14 cellular contexts compared by ENCODE assay signal in genomic region chr2:134692461-134692860, GRCh38. TPM values are rescaled to one million over a fixed set of nuclear protein-coding genes. Genes with fewer than 3 reads are reported as not detected.
DNase-seq lines count a peak whose midpoint lies in the region; ATAC-seq and TF ChIP-seq lines count a peak whose summit lies in the region.
"Had no signal": no experiment of that assay in that cellular context is flagged by ENCODE, and none has a peak within 500 bp of the region (broad histone marks: within the 10 kb centered on the region; RNA-seq: fewer than 3 reads in every experiment).

No MANE protein-coding gene starts in this region.

- POLR2A ChIA-PET in activated CD8-positive, alpha-beta T cell treated with anti-CD3 and anti-CD28 coated beads, Interleukin-2, amount 10 ng/mL, durations not matched to agents 7 days and 5 days (lab: Charles Lee): no interaction called here

- no peaks in the 10 kb centered on the region for H3K9me3 Mint-ChIP-seq in activated CD8-positive, alpha-beta T cell treated with anti-CD3 and anti-CD28 coated beads, Interleukin-2, amount 10 ng/mL, durations not matched to agents 7 days and 5 days (ENCODE audit: insufficient read depth)
- H3K9me3 Mint-ChIP-seq: CD14-positive monocyte had no signal

- H3K4me3 Mint-ChIP-seq in activated CD8-positive, alpha-beta T cell treated with anti-CD3 and anti-CD28 coated beads, Interleukin-2, amount 10 ng/mL, durations not matched to agents 7 days and 5 days: no peak overlapping the region
- H3K4me3 Mint-ChIP-seq: CD14-positive monocyte had no signal

- TF ChIP-seq POLR2A in vagina (IDR thresholded peaks at IDR 0.05) (no peak), testis (IDR thresholded peaks at IDR 0.05) (no peak)

- H3K4me1 ChIP-seq in vagina (no peaks in the 10 kb centered on the region), testis (no peaks in the 10 kb centered on the region)
- H3K4me1 ChIP-seq: SJSA1 had no signal

- peak; percentile 61 for ATAC-seq in GM18907 (IDR thresholded peaks at IDR 0.05; ENCODE audit: unreplicated experiment)
- peak; percentile 63 for ATAC-seq in HG03280 (IDR thresholded peaks at IDR 0.05; ENCODE audit: unreplicated experiment)
- peak; percentile 47 for ATAC-seq in activated CD8-positive, alpha-beta T cell treated with anti-CD3 and anti-CD28 coated beads, Interleukin-2, amount 10 ng/mL, durations not matched to agents 7 days and 5 days

- H3K36me3 ChIP-seq in vagina: no peaks in the 10 kb centered on the region
- H3K36me3 ChIP-seq in testis (ENCODE audit: low read depth, missing control alignments): no peaks in the 10 kb centered on the region
- H3K36me3 ChIP-seq: SJSA1 had no signal

- H3K9me3 ChIP-seq in vagina (no peaks in the 10 kb centered on the region), testis (no peaks in the 10 kb centered on the region)
- H3K9me3 ChIP-seq: SJSA1 had no signal

- 71 to 76% methylated on average over 5 of the region's 5 CpGs for WGBS in testis, 2 donors

- peaks cover 16% of the 10 kb centered on the region for H3K27me3 Mint-ChIP-seq in activated CD8-positive, alpha-beta T cell treated with anti-CD3 and anti-CD28 coated beads, Interleukin-2, amount 10 ng/mL, durations not matched to agents 7 days and 5 days (ENCODE audit: low read depth)

- H3K27ac ChIP-seq in vagina: no peak overlapping the region
- H3K27ac ChIP-seq in testis: no peak overlapping the region
- H3K27ac ChIP-seq: SJSA1 had no signal

- CTCF ChIA-PET in activated CD8-positive, alpha-beta T cell treated with anti-CD3 and anti-CD28 coated beads, Interleukin-2, amount 10 ng/mL, durations not matched to agents 7 days and 5 days (lab: Charles Lee): no interaction called here

- H3K4me3 ChIP-seq in vagina: no peak overlapping the region
- no peak overlapping the region for H3K4me3 ChIP-seq in testis
- H3K4me3 ChIP-seq: SJSA1 had no signal

- TF ChIP-seq CTCF in vagina (IDR thresholded peaks at IDR 0.05): no peak
- no peak for TF ChIP-seq CTCF in testis (IDR thresholded peaks at IDR 0.05)

- no peaks in the 10 kb centered on the region for H3K27me3 ChIP-seq in vagina
- no peaks in the 10 kb centered on the region for H3K27me3 ChIP-seq in testis
- H3K27me3 ChIP-seq: SJSA1 had no signal

- intact Hi-C loops in vagina (cut with DNase I): no loop called here
- intact Hi-C loops in testis (cut with DNase I; ENCODE audit: low total_unique reads): no loop called here

- DNase-seq in DMS 273 treated with DMSO at 0.1 percent for 48 hours (lab: John Stamatoyannopoulos, UW): peak; percentile 30
- DNase-seq in activated CD8-positive, alpha-beta T cell treated with anti-CD3 and anti-CD28 coated beads, Interleukin-2, amount 10 ng/mL, durations not matched to agents 7 days and 5 days: no peak
- no peak for DNase-seq in vagina (ENCODE audit: extremely low spot score in 2 of 2)
- DNase-seq in testis: no peak
- DNase-seq in SK-N-DZ (ENCODE audit: low spot score): no peak
- DNase-seq in KG1 (lab: John Stamatoyannopoulos, UW): no peak
- DNase-seq: effector CD8-positive, alpha-beta T cell; HCEC 1CT; NCI-H2227 treated with DMSO at 0.1 percent for 48 hours had no signal

- H3K36me3 Mint-ChIP-seq in activated CD8-positive, alpha-beta T cell treated with anti-CD3 and anti-CD28 coated beads, Interleukin-2, amount 10 ng/mL, durations not matched to agents 7 days and 5 days (ENCODE audit: low read depth): no peaks in the 10 kb centered on the region
- H3K36me3 Mint-ChIP-seq: CD14-positive monocyte had no signal

- H3K27ac Mint-ChIP-seq in activated CD8-positive, alpha-beta T cell treated with anti-CD3 and anti-CD28 coated beads, Interleukin-2, amount 10 ng/mL, durations not matched to agents 7 days and 5 days: no peak overlapping the region
- H3K27ac Mint-ChIP-seq: CD14-positive monocyte had no signal

- no peaks in the 10 kb centered on the region for H3K4me1 Mint-ChIP-seq in activated CD8-positive, alpha-beta T cell treated with anti-CD3 and anti-CD28 coated beads, Interleukin-2, amount 10 ng/mL, durations not matched to agents 7 days and 5 days (ENCODE audit: low read depth)
- H3K4me1 Mint-ChIP-seq: CD14-positive monocyte had no signal

RNA-seq across cellular contexts. Expression of gene TMEM163, which starts 26.3 kb away (rescaled TPM):
- total RNA-seq in activated CD8-positive, alpha-beta T cell treated with anti-CD3 and anti-CD28 coated beads, Interleukin-2, amount 10 ng/mL, durations not matched to agents 7 days and 5 days: under 1 TPM in 1 of 2 experiments, not detected in 1; 0.23 TPM
- not detected for total RNA-seq in vagina
- total RNA-seq in testis: 10 to 100 TPM; 37.3 to 44.3 TPM
- polyA plus RNA-seq in testis (ENCODE audit: insufficient read depth, low read depth, low replicate concordance): 24.0 TPM
- 9.7 and 13.9 TPM in 2 replicates for polyA plus RNA-seq in SK-N-DZ (2014; cell fraction: cytosol; rRNA removed)
- polyA plus RNA-seq in SK-N-DZ (2014; cell fraction: nucleus; rRNA removed): 8.8 and 9.9 TPM in 2 replicates
- total RNA-seq: lung microvascular endothelial cell, SJSA1 had no signal
- polyA plus RNA-seq: CD14-positive monocyte had no signal

Comparison
In these comparisons a context has a peak if more than half of its experiments do, and no peak if none do; other contexts are left out.
1. RNA of gene TMEM163, which starts 26.3 kb away (total RNA-seq): 37.3 to 44.3 TPM in testis; 0.23 TPM in activated CD8-positive, alpha-beta T cell treated with anti-CD3 and anti-CD28 coated beads, Interleukin-2, amount 10 ng/mL, durations not matched to agents 7 days and 5 days and not detected in vagina (single experiment); every median in the first group is over 10 times any median in the second.
2. Peak in every context shown above with its lines, with median percentiles within 50 percentile points of each other: ATAC-seq.